ENCODE assay signal across 1 cellular context in genomic region chrX:11209798-11210197, GRCh38.
A peak's percentile ranks its signal among the peaks of the same experiment; 100 is the strongest.
TF ChIP-seq lines count a peak whose summit lies in the region.

No MANE protein-coding gene starts in this region.

TF ChIP-seq in K562, 482 proteins besides CTCF, POLR2A, EP300 and RAD21 (continued from another document):
- TF ChIP-seq ZNF318 (IDR thresholded peaks at IDR 0.05; ENCODE audit: borderline replicate concordance in 1 of 2, low read depth in 1 of 2), result no peak
- peak; percentile 83 for TF ChIP-seq C11orf30 (IDR thresholded peaks at IDR 0.05; ENCODE audit: low read depth)
- TF ChIP-seq ARID1B (IDR thresholded peaks at IDR 0.05), result peak; percentile 66
- TF ChIP-seq MAFG (tag; conservative IDR thresholded peaks at IDR 0.05), result peak; percentile 61
- TF ChIP-seq HNRNPLL (IDR thresholded peaks at IDR 0.05; ENCODE audit: low read depth, low read length, poor library complexity, severe bottlenecking), result no peak
- peak; percentile 62; the same call in 1 of the 2 replicates for TF ChIP-seq ATF3 (IDR thresholded peaks at IDR 0.05)
- TF ChIP-seq ATF3 (CRISPR knock-in tag; conservative IDR thresholded peaks at IDR 0.05), result no peak
- 0 out of 2 replicates have a peak, but pooled peaks have one; percentile 27 for TF ChIP-seq ZNF592 (IDR thresholded peaks at IDR 0.05)
- TF ChIP-seq PBX2 (CRISPR knock-in tag; IDR thresholded peaks at IDR 0.05; ENCODE audit: low read depth), result no peak
- TF ChIP-seq PBX2 (tag; conservative IDR thresholded peaks at IDR 0.05; ENCODE audit: low read depth), result peak; percentile 21; the same call in 1 of the 2 replicates
- TF ChIP-seq FOXA3 (CRISPR knock-in tag; conservative IDR thresholded peaks at IDR 0.05 in 1 of 2, IDR thresholded peaks at IDR 0.05 in 1 of 2), result no peak
- TF ChIP-seq HDAC2 (IDR thresholded peaks at IDR 0.05), result no peak
- peak; percentile 36; the same call in 1 of the 2 replicates for TF ChIP-seq PKNOX1 (IDR thresholded peaks at IDR 0.05)
- TF ChIP-seq SRSF1 (IDR thresholded peaks at IDR 0.05; ENCODE audit: low read depth, low read length), result no peak
- TF ChIP-seq SMARCE1 (IDR thresholded peaks at IDR 0.05), result peak; percentile 53; the same call in 1 of the 2 replicates
- TF ChIP-seq SMARCA4 (IDR thresholded peaks at IDR 0.05), result peak; percentile 63
- TF ChIP-seq STAT5A (IDR thresholded peaks at IDR 0.05; ENCODE audit: borderline replicate concordance, low read length), result peak; percentile 53; the same call in 1 of the 2 replicates
- TF ChIP-seq FOSL1 (tag; conservative IDR thresholded peaks at IDR 0.05), result peak; percentile 70
- TF ChIP-seq PHF8 (IDR thresholded peaks at IDR 0.05; ENCODE audit: borderline replicate concordance, low read length), result no peak
- TF ChIP-seq NEUROD1 (IDR thresholded peaks at IDR 0.05; ENCODE audit: borderline replicate concordance, low read depth, low read length, partially characterized antibody), result no peak
- TF ChIP-seq ZNF316 (IDR thresholded peaks at IDR 0.05), result peak; percentile 89
- TF ChIP-seq CHD1 (IDR thresholded peaks at IDR 0.05; ENCODE audit: low read length), result no peak
- peak; percentile 49; the same call in 1 of the 2 replicates for TF ChIP-seq EHMT2 (IDR thresholded peaks at IDR 0.05)
